8 cellular contexts compared by ENCODE assay signal in the genomic region with DNA sequence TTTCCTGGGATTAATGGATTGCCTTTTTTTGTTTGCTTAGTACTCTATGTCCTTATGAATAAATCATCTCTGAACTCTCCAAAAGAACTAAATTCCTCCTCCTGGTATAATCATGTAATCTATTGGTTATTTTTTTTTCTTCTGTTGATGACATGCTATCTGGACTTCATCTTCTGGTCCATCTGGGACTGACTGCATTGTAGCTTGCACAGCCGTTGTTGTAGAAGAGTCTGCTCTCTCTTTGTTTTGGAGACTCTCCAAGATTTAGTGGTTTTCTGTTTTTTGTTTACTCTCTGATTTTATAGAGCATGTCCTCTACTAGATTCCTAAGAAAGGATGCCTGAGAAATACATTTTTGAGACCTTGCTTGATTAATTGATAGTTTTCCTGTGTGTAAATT. TPM values are rescaled to one million over a fixed set of nuclear protein-coding genes. Genes with fewer than 3 reads are reported as not detected.
DNase-seq lines count a peak whose midpoint lies in the region; ATAC-seq, FAIRE-seq and TF ChIP-seq lines count a peak whose summit lies in the region.

No MANE protein-coding gene starts in this region.

- no peaks in the 10 kb centered on the region for H3K27me3 ChIP-seq in stomach

- 0 to 8% (median 2%) methylated on average over 1 of the region's 1 CpG for WGBS in stomach, 5 donors

- ATAC-seq in activated naive CD8-positive, alpha-beta T cell treated with anti-CD3 and anti-CD28 coated beads, Interleukin-2, amount 50 U/mL, for 24 hours = no peak

- TF ChIP-seq EP300 in stomach (IDR thresholded peaks at IDR 0.05) = no peak

- intact Hi-C loops in stomach (cut with DNase I; ENCODE audit: low total_unique reads) = no loop called here

- FAIRE-seq in H54 (lab: Jason Lieb, UNC) = peak; percentile 74

- in situ Hi-C loops in GM13977 (cut with MboI; ENCODE audit: low pct_unique_long_range_greater_than_20kb, low sequenced_read_pairs, unreplicated experiment) = no loop called here

- H3K27ac Mint-ChIP-seq in activated naive CD8-positive, alpha-beta T cell treated with anti-CD3 and anti-CD28 coated beads, Interleukin-2, amount 50 U/mL, for 24 hours = peak overlapping the region; percentile 5
- H3K27ac Mint-ChIP-seq in immature natural killer cell = peak overlapping the region; percentile 1 to 74 (median 42)

- no peaks in the 10 kb centered on the region for H3K27me3 Mint-ChIP-seq in activated naive CD8-positive, alpha-beta T cell treated with anti-CD3 and anti-CD28 coated beads, Interleukin-2, amount 50 U/mL, for 24 hours
- H3K27me3 Mint-ChIP-seq in immature natural killer cell (ENCODE audit: low read depth in 3 of 3) = peaks cover 0 to 1% (median 0%) of the 10 kb centered on the region in 3 donors

- DNase-seq in H54 (ENCODE audit: insufficient read length, low spot score) (no peak), immature natural killer cell (no peak), GM13977 (ENCODE audit: low spot score) (no peak), stomach (no peak), middle frontal gyrus (ENCODE audit: extremely low spot score, low spot score) (no peak), HK-2 (ENCODE audit: unreplicated experiment) (no peak)
- DNase-seq in activated naive CD8-positive, alpha-beta T cell treated with anti-CD3 and anti-CD28 coated beads, Interleukin-2, amount 50 U/mL, for 24 hours = no peak

- H3K9me3 ChIP-seq in stomach = no peaks in the 10 kb centered on the region

- no peak overlapping the region for H3K4me3 ChIP-seq in stomach

- peaks cover 29 to 79% (median 60%) of the 10 kb centered on the region in 4 donors for H3K4me1 ChIP-seq in stomach

- H3K27ac ChIP-seq in 22Rv1 (peak overlapping the region; percentile 57), stomach (peak overlapping the region in 2 of 5 donors; percentile 5 to 40)

- H3K4me3 Mint-ChIP-seq in activated naive CD8-positive, alpha-beta T cell treated with anti-CD3 and anti-CD28 coated beads, Interleukin-2, amount 50 U/mL, for 24 hours = no peak overlapping the region
- peak overlapping the region in 1 of 5 donors; percentile 51 for H3K4me3 Mint-ChIP-seq in immature natural killer cell

- no peak for TF ChIP-seq POLR2A in H54 (IDR thresholded peaks at IDR 0.05; ENCODE audit: low read depth, low read length)
- TF ChIP-seq POLR2A in stomach (IDR thresholded peaks at IDR 0.05) = no peak

- peaks cover 27% of the 10 kb centered on the region for H3K36me3 Mint-ChIP-seq in activated naive CD8-positive, alpha-beta T cell treated with anti-CD3 and anti-CD28 coated beads, Interleukin-2, amount 50 U/mL, for 24 hours (ENCODE audit: low read depth)
- no peaks in the 10 kb centered on the region for H3K36me3 Mint-ChIP-seq in immature natural killer cell

- TF ChIP-seq CTCF in 22Rv1 (IDR thresholded peaks at IDR 0.05) = no peak
- no peak for TF ChIP-seq CTCF in GM13977 (IDR thresholded peaks at IDR 0.05; ENCODE audit: extremely low read depth, insufficient read depth, missing control alignments)
- TF ChIP-seq CTCF in stomach (IDR thresholded peaks at IDR 0.05) = no peak

- peaks cover 0 to 8% (median 0%) of the 10 kb centered on the region in 4 donors for H3K36me3 ChIP-seq in stomach

- no peaks in the 10 kb centered on the region for H3K9me3 Mint-ChIP-seq in activated naive CD8-positive, alpha-beta T cell treated with anti-CD3 and anti-CD28 coated beads, Interleukin-2, amount 50 U/mL, for 24 hours
- H3K9me3 Mint-ChIP-seq in immature natural killer cell = no peaks in the 10 kb centered on the region

- peaks cover 79% of the 10 kb centered on the region for H3K4me1 Mint-ChIP-seq in activated naive CD8-positive, alpha-beta T cell treated with anti-CD3 and anti-CD28 coated beads, Interleukin-2, amount 50 U/mL, for 24 hours
- peaks cover 82 to 96% of the 10 kb centered on the region in 2 donors for H3K4me1 Mint-ChIP-seq in immature natural killer cell

RNA-seq across cellular contexts. Expression of a gene that starts 19.1 kb away (rescaled TPM):
- polyA plus RNA-seq in immature natural killer cell = 10 to 100 TPM; 10.5 to 30.5 (median 13.8) TPM
- 100 to 1,000 TPM in 4 of 5 donors, 10 to 100 TPM in 1; 34.1 to 248 (median 130) TPM for total RNA-seq in stomach
- polyA plus RNA-seq in stomach = 1 to 10 TPM; 7.0 to 9.0 (median 8.5) TPM

RNA-seq across cellular contexts. Expression of a gene that starts 50.3 kb away (rescaled TPM):
- polyA plus RNA-seq in immature natural killer cell (under 1 TPM in 1 of 3 donors, not detected in 2; 0.31 TPM), stomach (10 to 100 TPM in 1 of 3 donors, 1 to 10 TPM in 2; 5.5 to 11.6 (median 5.9) TPM)
- 1 to 10 TPM in 4 of 5 donors, under 1 TPM in 1; under 0.01 to 7.6 (median 3.2) TPM for total RNA-seq in stomach

Comparison
In these comparisons a context has a peak if more than half of its experiments do, and no peak if none do; other contexts are left out.
1. RNA of a gene that starts 50.3 kb away (polyA plus RNA-seq): 5.5 to 11.6 TPM in stomach; 0.31 TPM in immature natural killer cell; every median in the first group is over 4 times any median in the second.